Comparison of ENCODE assay signal across 8 cellular contexts in the genomic region with DNA sequence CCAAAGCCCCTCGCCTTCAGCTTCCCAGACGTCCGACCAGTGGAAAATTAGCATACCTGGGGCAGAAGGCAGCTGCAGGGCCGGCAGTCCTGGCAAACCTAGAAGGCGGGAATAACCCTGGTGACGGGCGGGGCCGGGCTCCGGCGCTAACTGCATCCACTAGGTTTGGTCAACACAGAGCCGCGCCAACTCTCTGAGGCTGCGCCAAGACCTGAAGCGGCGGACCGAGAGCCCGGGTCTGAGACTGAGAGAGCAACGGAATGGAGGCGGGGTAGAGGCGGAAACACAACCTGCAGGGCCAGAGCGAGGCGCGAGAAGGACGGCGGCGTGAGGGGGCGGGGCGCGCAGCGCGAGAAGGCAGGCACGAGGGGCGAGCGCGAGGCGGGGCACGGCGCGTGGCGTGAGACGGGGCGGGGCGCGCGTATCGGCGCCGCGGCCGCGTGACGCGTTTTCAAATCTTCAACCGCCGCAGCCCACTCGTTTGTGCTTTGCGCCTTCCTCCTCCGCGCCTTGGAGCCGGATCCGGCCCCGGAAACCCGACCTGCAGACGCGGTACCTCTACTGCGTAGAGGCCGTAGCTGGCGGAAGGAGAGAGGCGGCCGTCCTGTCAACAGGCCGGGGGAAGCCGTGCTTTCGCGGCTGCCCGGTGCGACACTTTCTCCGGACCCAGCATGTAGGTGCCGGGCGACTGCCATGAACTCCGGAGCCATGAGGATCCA. TPM values are rescaled to one million over a fixed set of nuclear protein-coding genes. Genes with fewer than 3 reads are reported as not detected.
DNase-seq lines count a peak whose midpoint lies in the region; ATAC-seq and TF ChIP-seq lines count a peak whose summit lies in the region.

A gene with protein sequence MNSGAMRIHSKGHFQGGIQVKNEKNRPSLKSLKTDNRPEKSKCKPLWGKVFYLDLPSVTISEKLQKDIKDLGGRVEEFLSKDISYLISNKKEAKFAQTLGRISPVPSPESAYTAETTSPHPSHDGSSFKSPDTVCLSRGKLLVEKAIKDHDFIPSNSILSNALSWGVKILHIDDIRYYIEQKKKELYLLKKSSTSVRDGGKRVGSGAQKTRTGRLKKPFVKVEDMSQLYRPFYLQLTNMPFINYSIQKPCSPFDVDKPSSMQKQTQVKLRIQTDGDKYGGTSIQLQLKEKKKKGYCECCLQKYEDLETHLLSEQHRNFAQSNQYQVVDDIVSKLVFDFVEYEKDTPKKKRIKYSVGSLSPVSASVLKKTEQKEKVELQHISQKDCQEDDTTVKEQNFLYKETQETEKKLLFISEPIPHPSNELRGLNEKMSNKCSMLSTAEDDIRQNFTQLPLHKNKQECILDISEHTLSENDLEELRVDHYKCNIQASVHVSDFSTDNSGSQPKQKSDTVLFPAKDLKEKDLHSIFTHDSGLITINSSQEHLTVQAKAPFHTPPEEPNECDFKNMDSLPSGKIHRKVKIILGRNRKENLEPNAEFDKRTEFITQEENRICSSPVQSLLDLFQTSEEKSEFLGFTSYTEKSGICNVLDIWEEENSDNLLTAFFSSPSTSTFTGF (plus strand): TSS at position 454 of the 719 bp plus-strand sequence. CDS start 240 bp downstream, at position 694.
A gene with protein sequence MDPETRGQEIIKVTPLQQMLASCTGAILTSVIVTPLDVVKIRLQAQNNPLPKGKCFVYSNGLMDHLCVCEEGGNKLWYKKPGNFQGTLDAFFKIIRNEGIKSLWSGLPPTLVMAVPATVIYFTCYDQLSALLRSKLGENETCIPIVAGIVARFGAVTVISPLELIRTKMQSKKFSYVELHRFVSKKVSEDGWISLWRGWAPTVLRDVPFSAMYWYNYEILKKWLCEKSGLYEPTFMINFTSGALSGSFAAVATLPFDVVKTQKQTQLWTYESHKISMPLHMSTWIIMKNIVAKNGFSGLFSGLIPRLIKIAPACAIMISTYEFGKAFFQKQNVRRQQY (minus strand): TSS at position 321 of the 719 bp plus-strand sequence. CDS start 17,633 bp downstream, outside the sequence.

- H3K4me3 Mint-ChIP-seq in T-helper 17 cell, result peak within 1 kb of the TSS; percentile 96

- peak; percentile 90 for ATAC-seq in GM18502 (IDR thresholded peaks at IDR 0.05; ENCODE audit: poor library complexity, unreplicated experiment)
- ATAC-seq in HG02943 (IDR thresholded peaks at IDR 0.05; ENCODE audit: low read depth, unreplicated experiment), result peak; percentile 90
- peak; percentile 89 for ATAC-seq in T-helper 17 cell
- ATAC-seq in left ventricle myocardium superior, result peak; percentile 99

- peak; percentile 79 for TF ChIP-seq POLR2A in prostate gland (IDR thresholded peaks at IDR 0.05)

- under 1% methylated on average over 78 of the region's 80 CpGs for WGBS in prostate gland

- H3K27me3 ChIP-seq in prostate gland (replicated peaks; ENCODE audit: insufficient read depth), result no peaks in the 10 kb centered on the region

- H3K36me3 ChIP-seq in prostate gland, result no peaks in the 10 kb centered on the region

- intact Hi-C loops in left ventricle myocardium superior (cut with micrococcal nuclease) (no loop called here), prostate gland (cut with DNase I) (loop anchor here (10.0 kb wide), 2 partner anchors 239 to 531 kb away; a partner anchor contains a TSS)

- no peaks in the 10 kb centered on the region for H3K4me1 ChIP-seq in prostate gland (replicated peaks)

- peak; percentile 92 to 97 for DNase-seq in NCI-H187 (lab: John Stamatoyannopoulos, UW)
- peak; percentile 89 to 93 (median 90) for DNase-seq in T-helper 17 cell
- DNase-seq in left ventricle myocardium superior, result peak; percentile 98
- DNase-seq in prostate gland (ENCODE audit: low spot score), result peak; percentile 96
- peak; percentile 96 for DNase-seq in ureter (ENCODE audit: low spot score)

- peak within 1 kb of the TSS; percentile 76 to 77 for H3K4me3 ChIP-seq in prostate gland

- peaks cover 33% of the 10 kb centered on the region for H3K4me1 Mint-ChIP-seq in T-helper 17 cell

- H3K9me3 ChIP-seq in T-helper 17 cell (ENCODE audit: control insufficient read depth, low read length, poor library complexity, severe bottlenecking), result no peaks in the 10 kb centered on the region
- no peaks in the 10 kb centered on the region for H3K9me3 ChIP-seq in prostate gland

- H3K36me3 Mint-ChIP-seq in T-helper 17 cell (ENCODE audit: low read depth), result peaks cover 6% of the 10 kb centered on the region

- peak within 1 kb of the TSS; percentile 81 for H3K27ac ChIP-seq in angular gyrus (ENCODE audit: low read depth, low read length)
- H3K27ac ChIP-seq in prostate gland, result peak within 1 kb of the TSS; percentile 96

- peak within 1 kb of the TSS; percentile 97 for H3K27ac Mint-ChIP-seq in T-helper 17 cell

- peak in 2 of 4 experiments; percentile 21 to 37 for TF ChIP-seq CTCF in prostate gland (IDR thresholded peaks at IDR 0.05)

- H3K27me3 Mint-ChIP-seq in T-helper 17 cell, result no peaks in the 10 kb centered on the region

RNA-seq across cellular contexts. Expression of the first gene that starts in this region (rescaled TPM):
- 10 to 100 TPM; 40.8 to 56.7 TPM for total RNA-seq in T-helper 17 cell
- 1.5 TPM for total RNA-seq in left ventricle myocardium superior
- 10 to 100 TPM; 11.0 to 24.9 TPM for total RNA-seq in prostate gland
- total RNA-seq in ureter, result 12.1 TPM

RNA-seq across cellular contexts. Expression of the second gene that starts in this region (rescaled TPM):
- 10 to 100 TPM; 13.8 to 20.2 TPM for total RNA-seq in T-helper 17 cell
- total RNA-seq in left ventricle myocardium superior, result 32.1 TPM
- 10 to 100 TPM; 19.5 to 33.9 TPM for total RNA-seq in prostate gland
- 21.3 TPM for total RNA-seq in ureter

Comparison
In these comparisons a context has a peak if more than half of its experiments do, and no peak if none do; other contexts are left out.
1. Peak in every context shown above with its lines: DNase-seq, ATAC-seq, H3K4me3 ChIP-seq and H3K27ac ChIP-seq.